Comparison of ENCODE assay signal across 1 cellular context in the genomic region with DNA sequence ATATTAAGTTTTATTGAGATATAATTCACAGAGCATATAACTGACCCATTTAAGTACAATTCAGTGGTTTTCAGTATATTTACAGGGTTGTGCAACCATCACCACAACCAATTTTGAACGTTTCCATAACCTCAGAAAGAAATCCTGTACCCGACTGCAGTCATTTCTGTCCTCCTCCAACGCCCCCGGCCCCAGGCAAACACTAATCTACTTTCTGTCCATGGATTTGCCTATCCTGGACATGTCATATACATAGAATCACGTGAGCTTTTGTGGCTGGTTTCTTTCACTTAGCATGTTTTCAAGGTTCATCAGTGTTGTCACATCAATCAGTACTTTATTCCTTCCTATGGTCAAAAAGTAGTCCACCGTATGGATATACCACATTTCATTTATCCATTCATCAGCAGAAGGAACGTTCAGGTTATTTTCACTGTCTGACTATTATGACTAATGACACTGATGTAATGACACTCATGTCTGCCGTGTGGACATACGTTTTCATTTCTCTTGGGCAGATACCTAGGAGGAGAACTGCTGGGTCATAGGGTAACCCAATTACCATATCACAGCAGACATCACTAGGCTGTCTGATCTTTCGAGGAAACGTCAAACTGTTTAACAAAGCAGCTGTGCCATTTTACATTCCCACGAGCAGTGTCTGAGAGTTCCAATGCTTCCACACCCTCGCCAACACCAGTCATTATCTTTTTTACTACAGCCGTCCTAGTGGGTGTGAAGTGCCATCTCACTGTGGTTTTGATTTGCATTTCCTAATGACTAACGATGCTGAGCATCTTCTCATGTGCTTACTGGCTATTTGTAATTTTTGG.
A peak's percentile ranks its signal among the peaks of the same experiment; 100 is the strongest.
TF ChIP-seq lines count a peak whose summit lies in the region.

No MANE protein-coding gene starts in this region.

TF ChIP-seq in SK-N-SH, 30 proteins besides CTCF, POLR2A, EP300 and RAD21 (continued from another document):
- TF ChIP-seq CHD2 (IDR thresholded peaks at IDR 0.05; ENCODE audit: low read length, partially characterized antibody) (peak; percentile 74), NFIC (IDR thresholded peaks at IDR 0.05; ENCODE audit: borderline replicate concordance) (no peak), RXRA (IDR thresholded peaks at IDR 0.05; ENCODE audit: borderline replicate concordance, low read depth) (no peak), NRF1 (IDR thresholded peaks at IDR 0.05; ENCODE audit: low read depth, low read length) (no peak), ZBTB33 (IDR thresholded peaks at IDR 0.05; ENCODE audit: borderline replicate concordance, low read depth) (no peak), JUND (IDR thresholded peaks at IDR 0.05) (no peak), GATA2 (CRISPR knock-in tag; IDR thresholded peaks at IDR 0.05) (peak; percentile 94)
